Comparison of ENCODE assay signal across 1 cellular context in the genomic region with DNA sequence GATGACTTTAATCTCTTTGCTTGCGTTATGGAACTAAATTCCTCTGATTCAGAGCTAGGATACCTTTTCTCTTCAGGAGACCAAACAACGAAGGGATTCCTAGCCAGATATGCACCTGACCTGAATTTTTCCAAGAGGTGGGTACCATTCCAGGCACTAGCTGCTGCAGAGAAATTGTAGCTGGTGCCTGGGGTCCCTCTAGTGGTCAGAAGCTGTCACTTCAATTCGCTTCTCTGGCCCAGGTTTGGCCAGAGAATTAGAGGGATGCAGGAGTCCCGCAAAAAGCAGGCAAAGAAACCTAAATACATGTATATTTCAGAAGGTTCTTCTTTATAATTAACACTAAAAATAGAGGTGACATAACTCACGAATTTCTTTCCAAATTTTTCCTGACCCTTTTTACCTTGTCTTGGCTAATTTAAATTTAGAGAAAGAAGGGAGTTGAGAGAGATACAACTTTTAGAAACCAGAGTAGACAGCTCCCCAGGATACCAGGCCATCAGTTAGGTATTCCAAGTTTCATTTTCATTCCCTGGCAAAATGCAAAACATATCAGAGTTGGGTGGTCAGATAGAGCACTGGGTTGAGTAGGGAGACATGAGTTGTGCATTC.
TF ChIP-seq lines count a peak whose summit lies in the region.

No MANE protein-coding gene starts in this region.

TF ChIP-seq in IMR-90, 13 proteins besides CTCF, POLR2A, EP300 and RAD21:
- peak; percentile 56; the same call in 1 of the 2 replicates for TF ChIP-seq SMC3 (IDR thresholded peaks at IDR 0.05; ENCODE audit: low read depth, low read length)
- no peak for TF ChIP-seq RFX5 (IDR thresholded peaks at IDR 0.05; ENCODE audit: low read depth, low read length)
- no peak for TF ChIP-seq MAFK (IDR thresholded peaks at IDR 0.05; ENCODE audit: low read depth, low read length)
- no peak for TF ChIP-seq CHD1 (IDR thresholded peaks at IDR 0.05; ENCODE audit: low read depth, low read length)
- TF ChIP-seq, protein P1, sequence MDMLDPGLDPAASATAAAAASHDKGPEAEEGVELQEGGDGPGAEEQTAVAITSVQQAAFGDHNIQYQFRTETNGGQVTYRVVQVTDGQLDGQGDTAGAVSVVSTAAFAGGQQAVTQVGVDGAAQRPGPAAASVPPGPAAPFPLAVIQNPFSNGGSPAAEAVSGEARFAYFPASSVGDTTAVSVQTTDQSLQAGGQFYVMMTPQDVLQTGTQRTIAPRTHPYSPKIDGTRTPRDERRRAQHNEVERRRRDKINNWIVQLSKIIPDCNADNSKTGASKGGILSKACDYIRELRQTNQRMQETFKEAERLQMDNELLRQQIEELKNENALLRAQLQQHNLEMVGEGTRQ (IDR thresholded peaks at IDR 0.05; ENCODE audit: low read depth, low read length) = no peak
- TF ChIP-seq MAZ (IDR thresholded peaks at IDR 0.05; ENCODE audit: borderline replicate concordance, low read depth, low read length) = no peak
- no peak for TF ChIP-seq MXI1 (IDR thresholded peaks at IDR 0.05; ENCODE audit: borderline replicate concordance, low read depth, low read length)
TF ChIP-seq in IMR-90: peak in this region for 1.
